ENCODE assay signal across 28 cellular contexts in genomic region chr5:153919161-153919560, GRCh38.
"Had no signal": no experiment of that assay in that cellular context is flagged by ENCODE, and none has a peak within 500 bp of the region (broad histone marks: within the 10 kb centered on the region; RNA-seq: fewer than 3 reads in every experiment).

No MANE protein-coding gene starts in this region.

- H3K36me3 ChIP-seq: colonic mucosa, esophagus squamous epithelium, gastroesophageal sphincter, WERI-Rb-1 had no signal

- DNase-seq: activated B cell treated with CpG ODN at 0.5 μM for 24 hours; activated CD4-positive, alpha-beta T cell treated with anti-CD3 and anti-CD28 coated beads for 48 hours; activated CD4-positive, alpha-beta T cell treated with anti-CD3 and anti-CD28 coated beads, Interleukin-2, amount 50 U/mL, for 1 hour; activated CD4-positive, alpha-beta T cell treated with anti-CD3 and anti-CD28 coated beads, Interleukin-2, amount 50 U/mL, for 48 hours; activated CD8-positive, alpha-beta memory T cell treated with anti-CD3 and anti-CD28 coated beads for 24 hours; activated CD8-positive, alpha-beta T cell treated with anti-CD3 and anti-CD28 coated beads for 36 hours; activated effector memory CD4-positive, alpha-beta T cell treated with Interleukin-2 at 50 U/mL for 16 hours; activated gamma-delta T cell treated with Interleukin-2 at 50 U/mL for 16 hours; activated naive CD4-positive, alpha-beta T cell treated with anti-CD3 and anti-CD28 coated beads, Interleukin-2, amount 50 U/mL, for 16 hours; activated naive CD4-positive, alpha-beta T cell treated with Interleukin-2 at 50 U/mL for 16 hours; activated T-cell treated with anti-CD3 and anti-CD28 coated beads, Interleukin-2, amount 50 U/mL, for 4 hours; amniotic stem cell; anterior cingulate cortex; body of pancreas; central memory CD4-positive, alpha-beta T cell; cerebellar nuclear complex; colonic mucosa; effector CD8-positive, alpha-beta T cell; esophagus squamous epithelium; foreskin melanocyte; T-helper 1 cell; T-helper 17 cell; T1000; WERI-Rb-1 had no signal

- ATAC-seq: activated CD4-positive, CD25-positive, alpha-beta regulatory T cell treated with anti-CD3 and anti-CD28 coated beads, Interleukin-2, amount 50 U/mL, for 24 hours; activated CD8-positive, alpha-beta T cell treated with anti-CD3 and anti-CD28 coated beads for 36 hours; activated T-cell treated with anti-CD3 and anti-CD28 coated beads, Interleukin-2, amount 50 U/mL, for 4 hours; activated T-helper 17 cell treated with anti-CD3 and anti-CD28 coated beads, Interleukin-2, amount 50 U/mL, for 72 hours; body of pancreas; gastroesophageal sphincter; T-helper 17 cell had no signal

- H3K27ac ChIP-seq: body of pancreas, colonic mucosa, epithelial cell of prostate, esophagus squamous epithelium, gastroesophageal sphincter, WERI-Rb-1 had no signal

- H3K4me1 ChIP-seq: body of pancreas, colonic mucosa, esophagus squamous epithelium, gastroesophageal sphincter had no signal

- H3K27me3 ChIP-seq: body of pancreas, colonic mucosa, esophagus squamous epithelium, gastroesophageal sphincter had no signal

- H3K9me3 ChIP-seq: body of pancreas, colonic mucosa, esophagus squamous epithelium had no signal

- H3K4me3 ChIP-seq: body of pancreas, colonic mucosa, esophagus squamous epithelium, gastroesophageal sphincter had no signal
